13 cellular contexts compared by ENCODE assay signal in the genomic region with DNA sequence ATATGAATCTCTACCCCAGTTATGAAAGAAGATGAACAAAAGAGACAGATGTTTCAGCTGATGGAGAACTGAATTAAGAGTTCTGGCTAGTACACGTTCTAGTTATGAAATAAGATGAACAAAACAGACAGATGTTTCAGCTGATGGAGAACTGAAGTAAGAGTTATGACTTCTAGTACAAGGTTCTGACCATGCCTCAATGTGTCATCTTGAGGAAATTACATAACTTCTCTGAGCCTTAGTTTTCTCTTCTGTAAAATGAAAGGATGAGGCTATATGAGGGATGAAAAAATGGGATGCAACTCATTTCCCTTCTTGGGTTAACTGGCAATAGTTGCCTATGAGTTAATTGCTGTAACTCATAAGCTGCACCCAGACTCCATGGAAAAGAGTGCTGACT.
DNase-seq lines count a peak whose midpoint lies in the region; ATAC-seq and TF ChIP-seq lines count a peak whose summit lies in the region.
"Had no signal": no experiment of that assay in that cellular context is flagged by ENCODE, and none has a peak within 500 bp of the region (broad histone marks: within the 10 kb centered on the region; RNA-seq: fewer than 3 reads in every experiment).

No MANE protein-coding gene starts in this region.

- no peak for ATAC-seq in right cardiac atrium
- ATAC-seq: naive thymus-derived CD8-positive, alpha-beta T cell had no signal

- H3K9me3 ChIP-seq in left ventricle myocardium inferior (replicated peaks) (peaks cover 30% of the 10 kb centered on the region), right cardiac atrium (ENCODE audit: control insufficient read depth, low read length) (no peaks in the 10 kb centered on the region), breast epithelium (peaks cover 0 to 10% of the 10 kb centered on the region in 2 donors), neutrophil (no peaks in the 10 kb centered on the region)

- H3K36me3 ChIP-seq in left ventricle myocardium inferior: no peaks in the 10 kb centered on the region
- no peaks in the 10 kb centered on the region for H3K36me3 ChIP-seq in breast epithelium
- no peaks in the 10 kb centered on the region for H3K36me3 ChIP-seq in neutrophil

- H3K27me3 ChIP-seq in left ventricle myocardium inferior (ENCODE audit: low read depth) (no peaks in the 10 kb centered on the region), right cardiac atrium (ENCODE audit: control insufficient read depth, insufficient read depth) (no peaks in the 10 kb centered on the region), breast epithelium (no peaks in the 10 kb centered on the region), neutrophil (no peaks in the 10 kb centered on the region)

- TF ChIP-seq POLR2A in breast epithelium (IDR thresholded peaks at IDR 0.05): no peak

- intact Hi-C loops in left ventricle myocardium inferior (cut with micrococcal nuclease) (no loop called here), right cardiac atrium (cut with DNase I) (loop anchor here in 1 of 4 donors (10.0 kb wide), 1 partner anchor 254 kb away; no protein-coding TSS in a partner anchor), breast epithelium (cut with DNase I; ENCODE audit: low total_unique reads) (no loop called here)

- no peak for TF ChIP-seq CTCF in left ventricle myocardium inferior (IDR thresholded peaks at IDR 0.05; ENCODE audit: borderline replicate concordance)
- no peak for TF ChIP-seq CTCF in breast epithelium (IDR thresholded peaks at IDR 0.05)
- no peak for TF ChIP-seq CTCF in neutrophil (IDR thresholded peaks at IDR 0.05)

- no peak overlapping the region for H3K4me3 ChIP-seq in left ventricle myocardium inferior
- H3K4me3 ChIP-seq in right cardiac atrium (ENCODE audit: low read length): no peak overlapping the region
- H3K4me3 ChIP-seq in breast epithelium: no peak overlapping the region
- H3K4me3 ChIP-seq in neutrophil (ENCODE audit: low read depth in 1 of 2, low read length in 1 of 2): no peak overlapping the region

- 64% methylated on average over 1 of the region's 1 CpG for WGBS in right cardiac atrium

- no peaks in the 10 kb centered on the region for H3K4me1 ChIP-seq in left ventricle myocardium inferior
- no peaks in the 10 kb centered on the region for H3K4me1 ChIP-seq in right cardiac atrium (ENCODE audit: control insufficient read depth, insufficient read depth, low read length)
- H3K4me1 ChIP-seq in breast epithelium: no peaks in the 10 kb centered on the region
- peaks cover 10 to 14% of the 10 kb centered on the region in 2 experiments for H3K4me1 ChIP-seq in neutrophil (ENCODE audit: control insufficient read depth in 1 of 2, insufficient read depth in 1 of 2, low read depth in 1 of 2, low read length in 1 of 2)

- no peak for DNase-seq in left ventricle myocardium inferior
- DNase-seq in right cardiac atrium: no peak
- no peak for DNase-seq in breast epithelium (ENCODE audit: low spot score in 2 of 2)
- DNase-seq in activated CD4-positive, alpha-beta T cell treated with anti-CD3 and anti-CD28 coated beads, Interleukin-2, amount 50 U/mL, for 4 hours: no peak
- no peak for DNase-seq in SHP77 (lab: John Stamatoyannopoulos, UW)
- DNase-seq in T-helper 1 cell: no peak
- no peak for DNase-seq in NCI-H1694 (lab: John Stamatoyannopoulos, UW)
- DNase-seq: activated CD4-positive, alpha-beta memory T cell treated with anti-CD3 and anti-CD28 coated beads for 36 hours; activated effector memory CD4-positive, alpha-beta T cell treated with anti-CD3 and anti-CD28 coated beads, Interleukin-2, amount 50 U/mL, for 16 hours; DMS79 treated with DMSO at 0.1 percent for 48 hours; naive thymus-derived CD8-positive, alpha-beta T cell; NCI-H2107 had no signal

- H3K27ac ChIP-seq in left ventricle myocardium inferior (replicated peaks) (peak overlapping the region; percentile 61), right cardiac atrium (ENCODE audit: low read length) (no peak overlapping the region), breast epithelium (peak overlapping the region; percentile 32 to 42), neutrophil (peak overlapping the region; percentile 35)
